Comparison of ENCODE assay signal across 16 cellular contexts in the genomic region with DNA sequence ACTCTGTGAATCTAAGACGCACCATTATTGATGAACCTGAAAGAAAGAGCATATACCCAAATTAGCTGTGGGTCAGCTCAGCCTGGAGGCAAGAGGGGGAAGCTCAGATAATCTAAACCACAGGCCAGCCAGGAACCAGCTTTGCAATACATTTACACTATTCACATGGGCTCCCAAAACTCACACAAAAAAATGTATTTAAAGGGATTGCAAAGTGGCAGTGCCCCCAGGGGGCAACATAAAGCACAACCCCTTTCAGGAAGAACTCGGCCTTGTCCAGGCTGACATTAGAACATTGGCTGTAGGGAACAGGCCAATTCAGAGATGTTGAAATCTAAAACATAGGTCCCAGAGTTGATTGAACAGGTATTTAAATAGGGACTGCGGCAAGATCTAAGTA. TPM values are rescaled to one million over a fixed set of nuclear protein-coding genes. Genes with fewer than 3 reads are reported as not detected.
DNase-seq lines count a peak whose midpoint lies in the region; ATAC-seq and TF ChIP-seq lines count a peak whose summit lies in the region.
"Had no signal": no experiment of that assay in that cellular context is flagged by ENCODE, and none has a peak within 500 bp of the region (broad histone marks: within the 10 kb centered on the region; RNA-seq: fewer than 3 reads in every experiment).

No MANE protein-coding gene starts in this region.

- H3K27me3 Mint-ChIP-seq in MCF 10A (ENCODE audit: insufficient read depth, unreplicated experiment), result no peaks in the 10 kb centered on the region
- H3K27me3 Mint-ChIP-seq in effector memory CD8-positive, alpha-beta T cell, result no peaks in the 10 kb centered on the region

- peaks cover 2% of the 10 kb centered on the region for H3K27me3 ChIP-seq in mammary epithelial cell (ENCODE audit: insufficient read depth, low read length)

- dilution Hi-C loops in mammary epithelial cell (cut with HindIII; ENCODE audit: low sequenced_read_pairs), result no loop called here

- H2AFZ ChIP-seq in mammary epithelial cell (ENCODE audit: low read depth, low read length), result no peak overlapping the region

- H3K4me3 ChIP-seq in mammary epithelial cell (replicated peaks in 1 of 3; ENCODE audit: insufficient read depth in 1 of 3, low read depth in 2 of 3, low read length in 3 of 3) (no peak overlapping the region), NB4 (ENCODE audit: low read depth, low read length) (no peak overlapping the region)
- H3K4me3 ChIP-seq: GM12878 had no signal

- H3K27ac Mint-ChIP-seq in MCF 10A (ENCODE audit: low read depth, unreplicated experiment), result no peak overlapping the region
- H3K27ac Mint-ChIP-seq in effector memory CD8-positive, alpha-beta T cell, result peak overlapping the region; percentile 30 to 33
- H3K27ac Mint-ChIP-seq in stimulated activated effector memory CD8-positive, alpha-beta T cell treated with anti-CD3 and anti-CD28 coated beads, Interleukin-12 subunit alpha, Interleukin-12 subunit beta, amount 100 ng/mL, for 72 hours, result peak overlapping the region; percentile 82

- H3K4me2 ChIP-seq in mammary epithelial cell (ENCODE audit: insufficient read depth, low read depth, low read length), result no peak overlapping the region

- in situ Hi-C loops in mammary epithelial cell (cut with MboI; ENCODE audit: low sequenced_read_pairs in 2 of 2), result no loop called here

- H3K4me3 Mint-ChIP-seq in MCF 10A (ENCODE audit: unreplicated experiment), result peak overlapping the region; percentile 71
- H3K4me3 Mint-ChIP-seq in effector memory CD8-positive, alpha-beta T cell, result peak overlapping the region; percentile 35 to 45
- peak overlapping the region; percentile 78 for H3K4me3 Mint-ChIP-seq in stimulated activated effector memory CD8-positive, alpha-beta T cell treated with anti-CD3 and anti-CD28 coated beads, Interleukin-12 subunit alpha, Interleukin-12 subunit beta, amount 100 ng/mL, for 72 hours

- no peaks in the 10 kb centered on the region for H3K9me3 ChIP-seq in mammary epithelial cell (replicated peaks; ENCODE audit: insufficient read depth, low read length)

- no peaks in the 10 kb centered on the region for H3K36me3 ChIP-seq in mammary epithelial cell (ENCODE audit: insufficient read depth, low read length)

- no peak for DNase-seq in MCF 10A (ENCODE audit: unreplicated experiment)
- DNase-seq in mammary epithelial cell, result no peak
- peak; percentile 42 for DNase-seq in NB4 (ENCODE audit: low read depth)
- no peak for DNase-seq in effector memory CD8-positive, alpha-beta T cell
- no peak for DNase-seq in stimulated activated effector memory CD8-positive, alpha-beta T cell treated with anti-CD3 and anti-CD28 coated beads, Interleukin-12 subunit alpha, Interleukin-12 subunit beta, amount 100 ng/mL, for 72 hours (ENCODE audit: low spot score in 2 of 2)
- no peak for DNase-seq in activated CD4-positive, alpha-beta T cell treated with anti-CD3 and anti-CD28 coated beads for 1 hour
- no peak for DNase-seq in ureter (ENCODE audit: low spot score)
- DNase-seq: activated CD4-positive, alpha-beta T cell treated with anti-CD3 and anti-CD28 coated beads for 4 hours; DMS79 treated with DMSO at 0.1 percent for 48 hours; NCI-H2171 treated with DMSO at 0.1 percent for 48 hours; stimulated activated CD4-positive, alpha-beta T cell treated with anti-CD3 and anti-CD28 coated beads, Interleukin-2, amount 100 ng/mL, for 24 hours had no signal

- no peaks in the 10 kb centered on the region for H4K20me1 ChIP-seq in mammary epithelial cell (ENCODE audit: insufficient read depth, low read length)

- intact Hi-C loops in MCF 10A (cut with micrococcal nuclease), result loop anchor here (10.0 kb wide), 1 partner anchor 240 kb away; no protein-coding TSS in a partner anchor
- intact Hi-C loops in mammary epithelial cell (cut with micrococcal nuclease), result loop anchor here (2.0 kb wide), 1 partner anchor 54 kb away; the partner anchor contains the start of genes CUL4A and PCID2

- H3K79me2 ChIP-seq in mammary epithelial cell (ENCODE audit: insufficient read depth, low read length), result no peaks in the 10 kb centered on the region

- POLR2A ChIA-PET in MCF 10A (lab: Yijun Ruan, JAX), result interaction anchor here (1.2 to 1.5 kb wide), 2 partner anchors 32 to 142 kb away, joined by 3 read pairs; partner anchors contain the start of gene LAMP1

- H3K36me3 Mint-ChIP-seq in MCF 10A (ENCODE audit: insufficient read depth, unreplicated experiment), result no peaks in the 10 kb centered on the region
- H3K36me3 Mint-ChIP-seq in effector memory CD8-positive, alpha-beta T cell (ENCODE audit: insufficient read depth), result peaks cover 23% of the 10 kb centered on the region
- peaks cover 25% of the 10 kb centered on the region for H3K36me3 Mint-ChIP-seq in stimulated activated effector memory CD8-positive, alpha-beta T cell treated with anti-CD3 and anti-CD28 coated beads, Interleukin-12 subunit alpha, Interleukin-12 subunit beta, amount 100 ng/mL, for 72 hours

- 81% methylated on average over 2 of the region's 3 CpGs for WGBS in mammary epithelial cell (ENCODE audit: low coverage, missing lambda C conversion rate)

- CTCF ChIA-PET in MCF 10A (lab: Yijun Ruan, JAX), result no interaction called here
- CTCF ChIA-PET in mammary epithelial cell (lab: Charles Lee; ENCODE audit: low non-redundant PET), result no interaction called here

- BruUV-seq in MCF 10A (replicated peaks; lab: Mats Ljungman, UMichigan) (no TSS peak), mammary epithelial cell (replicated peaks; lab: Mats Ljungman, UMichigan) (no TSS peak)

- H3K27ac ChIP-seq in mammary epithelial cell (ENCODE audit: insufficient read depth, low read depth, low read length), result no peak overlapping the region

- no peak for TF ChIP-seq CTCF in MCF 10A (IDR thresholded peaks at IDR 0.05; ENCODE audit: unreplicated experiment)
- TF ChIP-seq CTCF in mammary epithelial cell (conservative IDR thresholded peaks at IDR 0.05 in 1 of 2, IDR thresholded peaks at IDR 0.05 in 1 of 2; ENCODE audit: extremely low read depth in 1 of 2, insufficient read depth in 1 of 2, low read depth in 1 of 2, low read length in 2 of 2), result no peak
- no peak for TF ChIP-seq CTCF in NB4 (IDR thresholded peaks at IDR 0.05; ENCODE audit: low read depth, low read length)

- no peak for ATAC-seq in effector memory CD8-positive, alpha-beta T cell (replicated peaks)
- no peak for ATAC-seq in stimulated activated effector memory CD8-positive, alpha-beta T cell treated with anti-CD3 and anti-CD28 coated beads, Interleukin-12 subunit alpha, Interleukin-12 subunit beta, amount 100 ng/mL, for 72 hours
- no peak for ATAC-seq in HG03571 (IDR thresholded peaks at IDR 0.05; ENCODE audit: unreplicated experiment)
- ATAC-seq: GM12878 had no signal

- peaks cover 9% of the 10 kb centered on the region for H3K4me1 Mint-ChIP-seq in MCF 10A (ENCODE audit: insufficient read depth, unreplicated experiment)
- H3K4me1 Mint-ChIP-seq in effector memory CD8-positive, alpha-beta T cell (ENCODE audit: low read depth in 2 of 2), result peaks cover 10 to 19% of the 10 kb centered on the region in 2 donors
- peaks cover 32% of the 10 kb centered on the region for H3K4me1 Mint-ChIP-seq in stimulated activated effector memory CD8-positive, alpha-beta T cell treated with anti-CD3 and anti-CD28 coated beads, Interleukin-12 subunit alpha, Interleukin-12 subunit beta, amount 100 ng/mL, for 72 hours

- peaks cover 8% of the 10 kb centered on the region for H3K9me3 Mint-ChIP-seq in MCF 10A (ENCODE audit: unreplicated experiment)
- H3K9me3 Mint-ChIP-seq in effector memory CD8-positive, alpha-beta T cell, result peaks cover 0 to 2% of the 10 kb centered on the region in 2 donors
- peaks cover 13% of the 10 kb centered on the region for H3K9me3 Mint-ChIP-seq in stimulated activated effector memory CD8-positive, alpha-beta T cell treated with anti-CD3 and anti-CD28 coated beads, Interleukin-12 subunit alpha, Interleukin-12 subunit beta, amount 100 ng/mL, for 72 hours

- no peak overlapping the region for H3K9ac ChIP-seq in mammary epithelial cell (ENCODE audit: insufficient read depth, low read length)

- H3K4me1 ChIP-seq in mammary epithelial cell (ENCODE audit: insufficient read depth, low read length), result peaks cover 9% of the 10 kb centered on the region

- no peak for TF ChIP-seq POLR2A in NB4 (IDR thresholded peaks at IDR 0.05; ENCODE audit: extremely low read depth, insufficient read length)

RNA-seq across cellular contexts. Expression of gene PROZ, which starts 3.2 kb away (rescaled TPM):
- total RNA-seq in MCF 10A (2022), result not detected in 2 replicates
- not detected for total RNA-seq in mammary epithelial cell
- polyA plus RNA-seq in mammary epithelial cell, result not detected
- not detected for polyA minus RNA-seq in mammary epithelial cell
- total RNA-seq in ureter, result not detected
- total RNA-seq: bronchial epithelial cell, GM12878, kidney epithelial cell, renal cortical epithelial cell had no signal

RNA-seq across cellular contexts. Expression of gene F10, which starts 32.6 kb away (rescaled TPM):
- total RNA-seq in MCF 10A (2022), result not detected in 2 replicates
- not detected for total RNA-seq in mammary epithelial cell
- polyA plus RNA-seq in mammary epithelial cell, result not detected
- polyA minus RNA-seq in mammary epithelial cell, result not detected
- total RNA-seq in ureter, result 9.4 TPM
- total RNA-seq: GM12878 had no signal
- polyA plus RNA-seq: GM12878 had no signal

RNA-seq across cellular contexts. Expression of gene F7, which starts 49.6 kb away (rescaled TPM):
- total RNA-seq in MCF 10A (2022) (not detected in 2 replicates), mammary epithelial cell (not detected), ureter (not detected)
- polyA plus RNA-seq in mammary epithelial cell, result not detected
- polyA minus RNA-seq in mammary epithelial cell, result not detected
- total RNA-seq: bronchial epithelial cell, GM12878 had no signal
- polyA plus RNA-seq: GM12878 had no signal

RNA-seq across cellular contexts. Expression of gene PCID2, which starts 53.3 kb away (rescaled TPM):
- total RNA-seq in MCF 10A (2022) (60.7 and 63.4 TPM in 2 replicates), mammary epithelial cell (10 to 100 TPM; 34.7 to 42.0 TPM), ureter (48.7 TPM)
- polyA plus RNA-seq in mammary epithelial cell, result 45.8 TPM
- 11.8 TPM for polyA minus RNA-seq in mammary epithelial cell

RNA-seq across cellular contexts. Expression of gene CUL4A, which starts 54.2 kb away (rescaled TPM):
- total RNA-seq in MCF 10A (2022), result 74.7 and 85.9 TPM in 2 replicates
- 100 to 1,000 TPM in 1 of 2 donors, 10 to 100 TPM in 1; 73.5 to 101 TPM for total RNA-seq in mammary epithelial cell
- polyA plus RNA-seq in mammary epithelial cell, result 50.8 TPM
- polyA minus RNA-seq in mammary epithelial cell, result 57.6 TPM
- 86.8 TPM for total RNA-seq in ureter

Comparison
In these comparisons a context has a peak if more than half of its experiments do, and no peak if none do; other contexts are left out.
1. RNA of gene F10, which starts 32.6 kb away (total RNA-seq): 9.4 TPM in ureter (single experiment); not detected in MCF 10A and not detected in mammary epithelial cell; every median in the first group is over 10 times any median in the second.
2. Peak in every context shown above with its lines, with median percentiles within 50 percentile points of each other: H3K4me3 Mint-ChIP-seq.